9 cellular contexts compared by ENCODE assay signal in genomic region chr5:171370881-171371280, GRCh38. TPM values are rescaled to one million over a fixed set of nuclear protein-coding genes. Genes with fewer than 3 reads are reported as not detected.
DNase-seq lines count a peak whose midpoint lies in the region; ATAC-seq, FAIRE-seq and TF ChIP-seq lines count a peak whose summit lies in the region.
"Not testable (repeated sequence)": the region's sequence is repeated elsewhere in the genome, so short reads cannot be mapped to it uniquely, and the experiment has no call there.
"Had no signal": no experiment of that assay in that cellular context is flagged by ENCODE, and none has a peak within 500 bp of the region (broad histone marks: within the 10 kb centered on the region; RNA-seq: fewer than 3 reads in every experiment).

No MANE protein-coding gene starts in this region.

- BruUV-seq in OCI-LY7 (replicated peaks; lab: Mats Ljungman, UMichigan), result not testable (repeated sequence)

- H3K9me1 ChIP-seq in keratinocyte (ENCODE audit: control insufficient read depth, extremely low read depth, insufficient read depth, low read length), result not testable (repeated sequence)

- not testable (repeated sequence) for H3K4me3 Mint-ChIP-seq in GM23338; activated CD8-positive, alpha-beta T cell treated with anti-CD3 and anti-CD28 coated beads for 36 hours

- intact Hi-C loops in OCI-LY7 (cut with micrococcal nuclease; ENCODE audit: unreplicated experiment); activated CD8-positive, alpha-beta T cell treated with anti-CD3 and anti-CD28 coated beads for 36 hours (cut with micrococcal nuclease): not testable (repeated sequence)

- peaks cover 11% of the 10 kb centered on the region for H3K27me3 Mint-ChIP-seq in GM23338 (ENCODE audit: insufficient read depth, low read depth, poor library complexity)
- not testable (repeated sequence) for H3K27me3 Mint-ChIP-seq in activated CD8-positive, alpha-beta T cell treated with anti-CD3 and anti-CD28 coated beads for 36 hours

- FAIRE-seq in keratinocyte (lab: Jason Lieb, UNC), result not testable (repeated sequence)

- H3K9ac ChIP-seq in DND-41 (ENCODE audit: low read depth, low read length); MM.1S (ENCODE audit: low read length); keratinocyte (ENCODE audit: control insufficient read depth, extremely low read depth, insufficient read depth, low read length): not testable (repeated sequence)

- H3K4me1 ChIP-seq in DND-41 (ENCODE audit: insufficient read depth, low read length); GM23338 (ENCODE audit: insufficient read depth); OCI-LY7 (ENCODE audit: insufficient read depth, low read length, poor library complexity, severe bottlenecking); keratinocyte (ENCODE audit: control insufficient read depth, extremely low read depth, insufficient read depth, low read length): not testable (repeated sequence)
- peaks cover 17% of the 10 kb centered on the region for H3K4me1 ChIP-seq in MM.1S (ENCODE audit: low read length)

- POLR2A ChIA-PET in OCI-LY7 (lab: Charles Lee); activated CD8-positive, alpha-beta T cell treated with anti-CD3 and anti-CD28 coated beads for 36 hours (lab: Charles Lee): not testable (repeated sequence)

- H2AFZ ChIP-seq in DND-41 (ENCODE audit: low read depth, low read length); GM23338; MM.1S (ENCODE audit: low read length); OCI-LY7 (ENCODE audit: low read length); keratinocyte (ENCODE audit: control insufficient read depth, low read length): not testable (repeated sequence)

- not testable (repeated sequence) for H3K4me3 ChIP-seq in DND-41 (ENCODE audit: low read depth in 1 of 2, low read length in 2 of 2); GM23338; MM.1S (ENCODE audit: low read length); OCI-LY7 (ENCODE audit: low read depth, low read length, poor library complexity, severe bottlenecking); keratinocyte (ENCODE audit: control insufficient read depth in 2 of 3, extremely low read depth in 1 of 3, insufficient read depth in 2 of 3, low read depth in 1 of 3, low read length in 3 of 3)

- not testable (repeated sequence) for H3K4me2 ChIP-seq in DND-41 (ENCODE audit: insufficient read depth, low read length); GM23338; MM.1S (ENCODE audit: low read depth, low read length); OCI-LY7 (ENCODE audit: low read length); keratinocyte (ENCODE audit: control insufficient read depth, extremely low read depth, insufficient read depth, low read depth, low read length)

- not testable (repeated sequence) for H3K9me3 ChIP-seq in DND-41 (ENCODE audit: insufficient read depth, low read length, severe bottlenecking); MM.1S (replicated peaks; ENCODE audit: insufficient read depth, low read length); OCI-LY7 (ENCODE audit: low read length); keratinocyte (ENCODE audit: control insufficient read depth, low read depth, low read length)

- peak; percentile 45 for TF ChIP-seq CTCF in DND-41 (IDR thresholded peaks at IDR 0.05; ENCODE audit: borderline replicate concordance, extremely low read depth, low read length, poor library complexity, severe bottlenecking)
- peak; percentile 53 to 54 for TF ChIP-seq CTCF in GM23338 (conservative IDR thresholded peaks at IDR 0.05; ENCODE audit: low read depth in 2 of 2)
- TF ChIP-seq CTCF in MM.1S (IDR thresholded peaks at IDR 0.05; ENCODE audit: low read length), result peak; percentile 24; the same call in 1 of the 2 replicates
- peak; percentile 50 for TF ChIP-seq CTCF in OCI-LY7 (conservative IDR thresholded peaks at IDR 0.05; ENCODE audit: low read length)
- peak; percentile 19 for TF ChIP-seq CTCF in activated CD8-positive, alpha-beta T cell treated with anti-CD3 and anti-CD28 coated beads for 36 hours (IDR thresholded peaks at IDR 0.05)
- TF ChIP-seq CTCF in keratinocyte (optimal IDR thresholded peaks at IDR 0.05 in 1 of 3, IDR thresholded peaks at IDR 0.05 in 1 of 3, conservative IDR thresholded peaks at IDR 0.05 in 1 of 3; ENCODE audit: extremely low read depth in 1 of 3, insufficient read depth in 2 of 3, low read length in 3 of 3), result peak in 2 of 3 experiments; percentile 19 to 38

- not testable (repeated sequence) for H3F3A ChIP-seq in GM23338 (replicated peaks; ENCODE audit: low read depth)
- peaks cover 10% of the 10 kb centered on the region for H3F3A ChIP-seq in MM.1S (ENCODE audit: insufficient read depth, low read length)

- not testable (repeated sequence) for H3K9me3 Mint-ChIP-seq in GM23338; activated CD8-positive, alpha-beta T cell treated with anti-CD3 and anti-CD28 coated beads for 36 hours

- CTCF ChIA-PET in OCI-LY7 (lab: Charles Lee; ENCODE audit: unreplicated experiment), result not testable (repeated sequence)
- CTCF ChIA-PET in activated CD8-positive, alpha-beta T cell treated with anti-CD3 and anti-CD28 coated beads for 36 hours (lab: Charles Lee), result interaction anchor here (0.5 kb wide), 1 partner anchor 11 kb away, joined by 3 read pairs; no protein-coding TSS in a partner anchor

- not testable (repeated sequence) for DNase-seq in DND-41; MM.1S; OCI-LY7 (ENCODE audit: low spot score); activated CD8-positive, alpha-beta T cell treated with anti-CD3 and anti-CD28 coated beads for 36 hours; keratinocyte (ENCODE audit: low read depth, low spot score)
- peak; percentile 41 for DNase-seq in GM23338 (ENCODE audit: low spot score)
- peak; percentile 15 for DNase-seq in ecto neural progenitor cell (ENCODE audit: low spot score)

- not testable (repeated sequence) for H3K79me2 ChIP-seq in DND-41 (ENCODE audit: insufficient read depth, low read length); GM23338 (replicated peaks; ENCODE audit: insufficient read depth); MM.1S (ENCODE audit: low read length); OCI-LY7 (ENCODE audit: insufficient read depth, low read depth, low read length); keratinocyte (ENCODE audit: control insufficient read depth, insufficient read depth, low read length)

- not testable (repeated sequence) for H3K4me1 Mint-ChIP-seq in GM23338; activated CD8-positive, alpha-beta T cell treated with anti-CD3 and anti-CD28 coated beads for 36 hours (ENCODE audit: low read depth)

- not testable (repeated sequence) for ATAC-seq in DND-41 (ENCODE audit: insufficient read depth, low read depth); activated CD8-positive, alpha-beta T cell treated with anti-CD3 and anti-CD28 coated beads for 36 hours
- ATAC-seq in GM23338, result peak; percentile 82

- H3K36me3 Mint-ChIP-seq in GM23338 (ENCODE audit: low read depth); activated CD8-positive, alpha-beta T cell treated with anti-CD3 and anti-CD28 coated beads for 36 hours (ENCODE audit: low read depth): not testable (repeated sequence)

- dilution Hi-C loops in keratinocyte (cut with MboI; ENCODE audit: extremely low pct_ligation_motif_present, low sequenced_read_pairs), result not testable (repeated sequence)

- H3K27ac Mint-ChIP-seq in GM23338; activated CD8-positive, alpha-beta T cell treated with anti-CD3 and anti-CD28 coated beads for 36 hours: not testable (repeated sequence)

- H3K27me3 ChIP-seq in DND-41 (ENCODE audit: insufficient read depth, low read length, poor library complexity); GM23338 (ENCODE audit: insufficient read depth); MM.1S (replicated peaks; ENCODE audit: insufficient read depth, low read length); keratinocyte (ENCODE audit: control insufficient read depth, extremely low read depth, insufficient read depth, low read length): not testable (repeated sequence)

- not testable (repeated sequence) for H4K20me1 ChIP-seq in DND-41 (ENCODE audit: insufficient read depth, low read length); GM23338 (replicated peaks; ENCODE audit: insufficient read depth); MM.1S (ENCODE audit: insufficient read depth, low read length); OCI-LY7 (ENCODE audit: insufficient read depth, low read length); keratinocyte (ENCODE audit: control insufficient read depth, extremely low read depth, insufficient read depth, low read length)

- not testable (repeated sequence) for H3K36me3 ChIP-seq in DND-41 (ENCODE audit: insufficient read depth, low read length); GM23338 (ENCODE audit: insufficient read depth); MM.1S (replicated peaks; ENCODE audit: insufficient read depth, low read length); OCI-LY7 (ENCODE audit: insufficient read depth, low read length); keratinocyte (ENCODE audit: control insufficient read depth in 2 of 2, extremely low read depth in 1 of 2, insufficient read depth in 2 of 2, low read length in 2 of 2)

- not testable (repeated sequence) for H3K9me2 ChIP-seq in GM23338 (ENCODE audit: insufficient read depth); MM.1S (replicated peaks; ENCODE audit: insufficient read depth, low read length); OCI-LY7 (ENCODE audit: insufficient read depth, low read length)

- not testable (repeated sequence) for H3K27ac ChIP-seq in DND-41 (ENCODE audit: low read length); GM23338 (ENCODE audit: low read depth); MM.1S (ENCODE audit: low read length); OCI-LY7 (ENCODE audit: low read depth, low read length, poor library complexity, severe bottlenecking); keratinocyte (ENCODE audit: control insufficient read depth, insufficient read depth, low read length)

RNA-seq across cellular contexts. Expression of gene NPM1, which starts 16.8 kb away (rescaled TPM):
- total RNA-seq in GM23338 (2014; rRNA removed; shearing (Covaris generic)), result 2,727 and 5,242 TPM in 2 replicates
- 3,739 and 3,980 TPM in 2 replicates for polyA plus RNA-seq in GM23338 (2016; fragmentation: Nextera tagmentation; extraction: Ambion mirVana)
- total RNA-seq in OCI-LY7 (2014; rRNA removed; shearing (Covaris generic)), result 1,091 and 1,434 TPM in 2 replicates
- 2,027 and 2,059 TPM in 2 replicates for total RNA-seq in OCI-LY7 (2022)
- 1,000 to 10,000 TPM; 3,203 to 3,498 TPM for total RNA-seq in activated CD8-positive, alpha-beta T cell treated with anti-CD3 and anti-CD28 coated beads for 36 hours
- 1,409 to 8,516 TPM (median 2,398 TPM) in 3 replicates for polyA plus RNA-seq in keratinocyte
- 1,849 TPM for polyA plus RNA-seq in keratinocyte (2011; ENCODE audit: low read depth)
- 4,290 and 5,353 TPM in 2 replicates for polyA plus RNA-seq in keratinocyte (2011; cell fraction: cytosol; rRNA removed)
- 4,148 and 4,468 TPM in 2 replicates for polyA plus RNA-seq in keratinocyte (2011; cell fraction: nucleus; rRNA removed)
- 2,131 and 4,378 TPM in 2 replicates for polyA plus RNA-seq in keratinocyte (2012; ENCODE audit: low replicate concordance)
- 569 to 1,646 TPM (median 1,515 TPM) in 3 replicates for polyA minus RNA-seq in keratinocyte
- polyA minus RNA-seq in keratinocyte (2011; cell fraction: cytosol; rRNA and poly(A)+ RNA removed), result 3,273 TPM
- 330 and 434 TPM in 2 replicates for polyA minus RNA-seq in keratinocyte (2011; cell fraction: nucleus; rRNA and poly(A)+ RNA removed)

RNA-seq across cellular contexts. Expression of gene FGF18, which starts 48.6 kb away (rescaled TPM):
- total RNA-seq in GM23338 (2014; rRNA removed; shearing (Covaris generic)), result 0.56 TPM in 1 of 2 replicates, not detected in the other
- 0.75 and 0.86 TPM in 2 replicates for polyA plus RNA-seq in GM23338 (2016; fragmentation: Nextera tagmentation; extraction: Ambion mirVana)
- 0.16 TPM in 1 of 2 replicates, not detected in the other for total RNA-seq in OCI-LY7 (2014; rRNA removed; shearing (Covaris generic))
- not detected in 2 replicates for total RNA-seq in OCI-LY7 (2022)
- under 1 TPM in 1 of 2 experiments, not detected in 1; 0.18 TPM for total RNA-seq in activated CD8-positive, alpha-beta T cell treated with anti-CD3 and anti-CD28 coated beads for 36 hours
- 0.03 to 0.06 TPM (median 0.05 TPM) in 3 replicates for polyA plus RNA-seq in keratinocyte
- 0.96 TPM for polyA plus RNA-seq in keratinocyte (2011; ENCODE audit: low read depth)
- polyA plus RNA-seq in keratinocyte (2011; cell fraction: cytosol; rRNA removed), result not detected in 2 replicates
- polyA plus RNA-seq in keratinocyte (2011; cell fraction: nucleus; rRNA removed), result 0.15 and 0.32 TPM in 2 replicates
- 0.07 and 0.73 TPM in 2 replicates for polyA plus RNA-seq in keratinocyte (2012; ENCODE audit: low replicate concordance)
- not detected in 3 replicates for polyA minus RNA-seq in keratinocyte
- polyA minus RNA-seq in keratinocyte (2011; cell fraction: cytosol; rRNA and poly(A)+ RNA removed), result not detected
- polyA minus RNA-seq in keratinocyte (2011; cell fraction: nucleus; rRNA and poly(A)+ RNA removed), result 0.39 and 0.42 TPM in 2 replicates
- total RNA-seq: GM23248; T-helper 1 cell treated with Interleukin-12 subunit alpha and Interleukin-12 subunit beta and Interleukin-4 antibody, amounts not matched to agents 30 ng/mL and 1 ng/mL, for 36 hours had no signal
